In genomic region chr1:81505831-81506230, GRCh38 we compare ENCODE assay signal across 14 cellular contexts.
DNase-seq lines count a peak whose midpoint lies in the region; ATAC-seq and TF ChIP-seq lines count a peak whose summit lies in the region.
"Had no signal": no experiment of that assay in that cellular context is flagged by ENCODE, and none has a peak within 500 bp of the region (broad histone marks: within the 10 kb centered on the region; RNA-seq: fewer than 3 reads in every experiment).

No MANE protein-coding gene starts in this region.

- intact Hi-C loops in activated CD8-positive, alpha-beta T cell treated with anti-CD3 and anti-CD28 coated beads for 36 hours (cut with micrococcal nuclease): no loop called here

- no peak overlapping the region for H3K27ac Mint-ChIP-seq in activated CD8-positive, alpha-beta T cell treated with anti-CD3 and anti-CD28 coated beads for 36 hours

- H3K36me3 Mint-ChIP-seq in activated CD8-positive, alpha-beta T cell treated with anti-CD3 and anti-CD28 coated beads for 36 hours (ENCODE audit: low read depth): no peaks in the 10 kb centered on the region

- no peaks in the 10 kb centered on the region for H3K27me3 Mint-ChIP-seq in activated CD8-positive, alpha-beta T cell treated with anti-CD3 and anti-CD28 coated beads for 36 hours

- POLR2A ChIA-PET in activated CD8-positive, alpha-beta T cell treated with anti-CD3 and anti-CD28 coated beads for 36 hours (lab: Charles Lee): no interaction called here

- H3K4me3 Mint-ChIP-seq in activated CD8-positive, alpha-beta T cell treated with anti-CD3 and anti-CD28 coated beads for 36 hours: no peak overlapping the region

- no peaks in the 10 kb centered on the region for H3K4me1 Mint-ChIP-seq in activated CD8-positive, alpha-beta T cell treated with anti-CD3 and anti-CD28 coated beads for 36 hours (ENCODE audit: low read depth)

- ATAC-seq in GM19438 (IDR thresholded peaks at IDR 0.05; ENCODE audit: low read depth, unreplicated experiment) (peak; percentile 98), HG02840 (IDR thresholded peaks at IDR 0.05; ENCODE audit: low FRiP score, unreplicated experiment) (peak; percentile 91), HG03469 (IDR thresholded peaks at IDR 0.05; ENCODE audit: unreplicated experiment) (peak; percentile 100)
- ATAC-seq in activated CD8-positive, alpha-beta T cell treated with anti-CD3 and anti-CD28 coated beads for 36 hours: no peak

- in situ Hi-C loops in GM13976 (cut with MboI; ENCODE audit: low sequenced_read_pairs, unreplicated experiment): no loop called here

- peak; percentile 45 for DNase-seq in GM13976 (ENCODE audit: low spot score)
- no peak for DNase-seq in 8988T
- DNase-seq in retina: no peak
- DNase-seq in activated CD8-positive, alpha-beta T cell treated with anti-CD3 and anti-CD28 coated beads for 36 hours: no peak
- DNase-seq in H4 (ENCODE audit: low spot score): no peak
- DNase-seq: aorta, EL, hypothalamus, mammary epithelial cell, MG63, transverse colon had no signal

- CTCF ChIA-PET in activated CD8-positive, alpha-beta T cell treated with anti-CD3 and anti-CD28 coated beads for 36 hours (lab: Charles Lee): no interaction called here

- H3K9me3 Mint-ChIP-seq in activated CD8-positive, alpha-beta T cell treated with anti-CD3 and anti-CD28 coated beads for 36 hours: no peaks in the 10 kb centered on the region

- no peak for TF ChIP-seq CTCF in GM13976 (IDR thresholded peaks at IDR 0.05; ENCODE audit: borderline replicate concordance, control extremely low read depth, extremely low read depth, insufficient read depth, missing control alignments)
- TF ChIP-seq CTCF in activated CD8-positive, alpha-beta T cell treated with anti-CD3 and anti-CD28 coated beads for 36 hours (IDR thresholded peaks at IDR 0.05): no peak
